In the genomic region with DNA sequence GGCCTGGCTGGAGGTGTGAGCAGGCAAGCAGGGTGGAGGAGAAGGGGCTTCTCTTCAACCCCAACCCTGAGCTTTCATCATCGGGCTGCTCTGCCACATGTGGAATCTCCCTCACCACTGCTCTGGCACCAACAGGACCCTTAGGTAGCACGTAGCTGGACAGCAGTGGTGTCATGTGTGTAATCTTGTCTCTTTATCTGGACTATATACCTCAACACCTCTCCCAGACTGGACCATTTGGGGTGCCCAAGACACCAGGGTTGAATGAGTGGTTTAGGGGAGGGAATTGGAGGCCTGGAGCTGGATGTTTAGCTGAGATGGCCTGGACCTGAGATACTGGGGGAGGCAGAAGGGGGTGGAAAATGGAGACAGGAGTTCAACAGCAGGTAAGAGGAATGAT, we compare ENCODE assay signal across 25 cellular contexts.
"Had no signal": no experiment of that assay in that cellular context is flagged by ENCODE, and none has a peak within 500 bp of the region (broad histone marks: within the 10 kb centered on the region; RNA-seq: fewer than 3 reads in every experiment).

No MANE protein-coding gene starts in this region.

- DNase-seq: activated CD4-positive, alpha-beta T cell treated with anti-CD3 and anti-CD28 coated beads for 48 hours; activated CD4-positive, alpha-beta T cell treated with anti-CD3 and anti-CD28 coated beads, Interleukin-2, amount 50 U/mL, for 4 hours; activated CD8-positive, alpha-beta T cell treated with anti-CD3 and anti-CD28 coated beads, Interleukin-2, amount 10 ng/mL, durations not matched to agents 7 days and 5 days; activated naive CD4-positive, alpha-beta T cell; activated T-cell treated with anti-CD3 and anti-CD28 coated beads, Interleukin-2, amount 50 U/mL, for 72 hours; aorta; caudate nucleus; Karpas-422; MM.1S; NCI-H1105; NCI-H1436; NCI-H1694 treated with DMSO at 0.1 percent for 48 hours; NCI-H2081; NCI-H446; NCI-H524; SIG-M5; T-helper 2 cell; T1000 had no signal

- H3K36me3 Mint-ChIP-seq: activated naive CD4-positive, alpha-beta T cell treated with anti-CD3 and anti-CD28 coated beads, Interleukin-2, amount 50 U/mL, for 24 hours; T-cell had no signal

- H3K9me3 ChIP-seq: breast epithelium had no signal

- ATAC-seq: activated CD8-positive, alpha-beta T cell treated with anti-CD3 and anti-CD28 coated beads, Interleukin-2, amount 10 ng/mL, durations not matched to agents 7 days and 5 days; activated T-cell treated with anti-CD3 and anti-CD28 coated beads, Interleukin-2, amount 50 U/mL, for 72 hours; K562; T-cell had no signal

- H3K27ac ChIP-seq: breast epithelium, PC-9, VCaP had no signal

- H3K9me3 Mint-ChIP-seq: activated naive CD4-positive, alpha-beta T cell treated with anti-CD3 and anti-CD28 coated beads, Interleukin-2, amount 50 U/mL, for 24 hours; activated T-cell treated with anti-CD3 and anti-CD28 coated beads, Interleukin-2, amount 50 U/mL, for 72 hours; activated T-helper 2 cell treated with anti-CD3 and anti-CD28 coated beads, Interferon-gamma antibody, Interleukin-2, Interleukin-4, amounts not matched to agents 10 μg/mL and 5 μg/mL and 100 μg/mL, durations not matched to agents 14 hours and 24 hours and 36 hours; T-cell had no signal

- H3K4me2 ChIP-seq: PC-9 had no signal

- H2AFZ ChIP-seq: PC-9 had no signal

- H3K4me3 Mint-ChIP-seq: activated CD8-positive, alpha-beta T cell treated with anti-CD3 and anti-CD28 coated beads, Interleukin-2, amount 10 ng/mL, durations not matched to agents 7 days and 5 days; activated naive CD4-positive, alpha-beta T cell treated with anti-CD3 and anti-CD28 coated beads, Interleukin-2, amount 50 U/mL, for 24 hours; activated T-cell treated with anti-CD3 and anti-CD28 coated beads, Interleukin-2, amount 50 U/mL, for 72 hours; T-cell had no signal

- H3K27ac Mint-ChIP-seq: activated CD8-positive, alpha-beta T cell treated with anti-CD3 and anti-CD28 coated beads, Interleukin-2, amount 10 ng/mL, durations not matched to agents 7 days and 5 days; activated naive CD4-positive, alpha-beta T cell treated with anti-CD3 and anti-CD28 coated beads, Interleukin-2, amount 50 U/mL, for 24 hours; activated T-cell treated with anti-CD3 and anti-CD28 coated beads, Interleukin-2, amount 50 U/mL, for 72 hours; activated T-helper 2 cell treated with anti-CD3 and anti-CD28 coated beads, Interferon-gamma antibody, Interleukin-2, Interleukin-4, amounts not matched to agents 10 μg/mL and 5 μg/mL and 100 μg/mL, durations not matched to agents 14 hours and 24 hours and 36 hours; T-cell had no signal

- H3K27me3 Mint-ChIP-seq: activated naive CD4-positive, alpha-beta T cell treated with anti-CD3 and anti-CD28 coated beads, Interleukin-2, amount 50 U/mL, for 24 hours; T-cell had no signal

- H3K27me3 ChIP-seq: breast epithelium had no signal
